Comparison of ENCODE assay signal across 17 cellular contexts in genomic region chr9:133227996-133228395, GRCh38. TPM values are rescaled to one million over a fixed set of nuclear protein-coding genes. Genes with fewer than 3 reads are reported as not detected.
DNase-seq lines count a peak whose midpoint lies in the region; ATAC-seq and TF ChIP-seq lines count a peak whose summit lies in the region.
"Not testable (repeated sequence)": the region's sequence is repeated elsewhere in the genome, so short reads cannot be mapped to it uniquely, and the experiment has no call there.
"Had no signal": no experiment of that assay in that cellular context is flagged by ENCODE, and none has a peak within 500 bp of the region (broad histone marks: within the 10 kb centered on the region; RNA-seq: fewer than 3 reads in every experiment).

No MANE protein-coding gene starts in this region.

- intact Hi-C loops in lower lobe of right lung (cut with DNase I); sigmoid colon (cut with DNase I); vagina (cut with DNase I): not testable (repeated sequence)

- not testable (repeated sequence) for TF ChIP-seq EP300 in sigmoid colon (IDR thresholded peaks at IDR 0.05); upper lobe of left lung (IDR thresholded peaks at IDR 0.05)

- peak; percentile 19 for DNase-seq in activated CD8-positive, alpha-beta memory T cell treated with anti-CD3 and anti-CD28 coated beads for 24 hours
- DNase-seq in coronary artery (ENCODE audit: low spot score) (peak; percentile 67), islet precursor cell (peak; percentile 42), lower lobe of right lung (peak; percentile 22), sigmoid colon (peak; percentile 40), vagina (ENCODE audit: extremely low spot score in 2 of 2) (peak; percentile 47 to 79)
- DNase-seq in upper lobe of left lung: not testable (repeated sequence)

- H3K9me3 ChIP-seq in lower lobe of right lung, sigmoid colon, upper lobe of left lung, vagina: not testable (repeated sequence)

- ATAC-seq in lower lobe of right lung: not testable (repeated sequence)
- ATAC-seq in upper lobe of left lung (ENCODE audit: low FRiP score in 2 of 2): peak; percentile 16 to 27

- not testable (repeated sequence) for H3K27me3 ChIP-seq in lower lobe of right lung (ENCODE audit: low read depth); upper lobe of left lung; vagina
- H3K27me3 ChIP-seq in sigmoid colon: peaks cover 0 to 30% (median 0%) of the 10 kb centered on the region in 3 donors

- not testable (repeated sequence) for H3K4me1 ChIP-seq in lower lobe of right lung, sigmoid colon, upper lobe of left lung, vagina

- not testable (repeated sequence) for H3K4me3 ChIP-seq in coronary artery, lower lobe of right lung, sigmoid colon, upper lobe of left lung, vagina

- TF ChIP-seq POLR2A in sigmoid colon (IDR thresholded peaks at IDR 0.05); upper lobe of left lung (IDR thresholded peaks at IDR 0.05); vagina (IDR thresholded peaks at IDR 0.05): not testable (repeated sequence)

- not testable (repeated sequence) for TF ChIP-seq CTCF in coronary artery (IDR thresholded peaks at IDR 0.05); lower lobe of right lung (IDR thresholded peaks at IDR 0.05); sigmoid colon (IDR thresholded peaks at IDR 0.05); upper lobe of left lung (IDR thresholded peaks at IDR 0.05); vagina (IDR thresholded peaks at IDR 0.05)

- 87 to 90% methylated on average over 8 of the region's 8 CpGs for WGBS in sigmoid colon, 2 donors
- 80 to 90% methylated on average over 1 to 8 of the region's 8 CpGs for WGBS in upper lobe of left lung, 2 donors

- not testable (repeated sequence) for H3K27ac ChIP-seq in coronary artery, lower lobe of right lung, sigmoid colon, upper lobe of left lung, vagina

- not testable (repeated sequence) for H3K36me3 ChIP-seq in lower lobe of right lung, sigmoid colon, upper lobe of left lung, vagina

RNA-seq across cellular contexts. Expression of gene OBP2B, which starts 18.9 kb away (rescaled TPM):
- total RNA-seq in lower lobe of right lung: not detected
- total RNA-seq in sigmoid colon: not detected
- polyA plus RNA-seq in sigmoid colon: not detected
- total RNA-seq in upper lobe of left lung: not detected
- not detected for total RNA-seq in vagina
- total RNA-seq: A172; A673; CD4-positive, alpha-beta T cell; CD8-positive, alpha-beta memory T cell; GM12878; GM23248; H1; H7 had no signal
- polyA plus RNA-seq: BJ; CD14-positive monocyte; CD8-positive, alpha-beta memory T cell; GM12878; GM23248; H1 had no signal

RNA-seq across cellular contexts. Expression of gene ABO, which starts 47.0 kb away (rescaled TPM):
- total RNA-seq in lower lobe of right lung: 25.0 TPM
- total RNA-seq in sigmoid colon: 1 to 10 TPM in 2 of 4 donors, under 1 TPM in 2; 0.36 to 1.5 (median 1.0) TPM
- polyA plus RNA-seq in sigmoid colon: 10 to 100 TPM; 15.0 to 27.3 (median 24.5) TPM
- total RNA-seq in upper lobe of left lung: 10 to 100 TPM in 5 of 6 donors, 1 to 10 TPM in 1; 7.6 to 84.9 (median 35.4) TPM
- total RNA-seq in vagina: 17.2 TPM
- total RNA-seq: A172; A673; CD8-positive, alpha-beta memory T cell; GM12878; GM23248; H1; H7 had no signal
- polyA plus RNA-seq: BJ; CD8-positive, alpha-beta memory T cell; GM23248 had no signal
